ENCODE assay signal across 9 cellular contexts in genomic region chr2:232890896-232891601, GRCh38. TPM values are rescaled to one million over a fixed set of nuclear protein-coding genes. Genes with fewer than 3 reads are reported as not detected.
A peak's percentile ranks its signal among the peaks of the same experiment; 100 is the strongest.
DNase-seq lines count a peak whose midpoint lies in the region; ATAC-seq and TF ChIP-seq lines count a peak whose summit lies in the region.
"Had no signal": no experiment of that assay in that cellular context is flagged by ENCODE, and none has a peak within 500 bp of the region (broad histone marks: within the 10 kb centered on the region; RNA-seq: fewer than 3 reads in every experiment).

No MANE protein-coding gene starts in this region.

- ATAC-seq in right lobe of liver: peak; percentile 21 to 75 (median 29)

- H3K36me3 Mint-ChIP-seq in MCF 10A (ENCODE audit: insufficient read depth, unreplicated experiment): peaks cover 5% of the 10 kb centered on the region

- peak overlapping the region; percentile 63 for H3K4me3 Mint-ChIP-seq in MCF 10A (ENCODE audit: unreplicated experiment)

- H3K4me1 ChIP-seq in BLaER1 (peaks cover 13% of the 10 kb centered on the region), right lobe of liver (no peaks in the 10 kb centered on the region)

- no peaks in the 10 kb centered on the region for H4K20me1 ChIP-seq in BLaER1

- no peak overlapping the region for H3K27ac ChIP-seq in BLaER1
- H3K27ac ChIP-seq in right lobe of liver: no peak overlapping the region

- no peak for TF ChIP-seq CTCF in MCF 10A (IDR thresholded peaks at IDR 0.05; ENCODE audit: unreplicated experiment)
- no peak for TF ChIP-seq CTCF in right lobe of liver (IDR thresholded peaks at IDR 0.05)

- H3K27me3 Mint-ChIP-seq in MCF 10A (ENCODE audit: insufficient read depth, unreplicated experiment): no peaks in the 10 kb centered on the region

- peak overlapping the region; percentile 67 for H3K4me2 ChIP-seq in BLaER1

- TF ChIP-seq POLR2A in right lobe of liver (IDR thresholded peaks at IDR 0.05): no peak

- H3K9me3 ChIP-seq in BLaER1 (no peaks in the 10 kb centered on the region), right lobe of liver (no peaks in the 10 kb centered on the region)

- intact Hi-C loops in MCF 10A (cut with micrococcal nuclease) (no loop called here), right lobe of liver (cut with DNase I) (no loop called here)

- CTCF ChIA-PET in MCF 10A (lab: Yijun Ruan, JAX): interaction anchor here (0.5 to 0.6 kb wide), 2 partner anchors 159 to 275 kb away, joined by 3 read pairs; no protein-coding TSS in a partner anchor

- H3K27me3 ChIP-seq in BLaER1 (no peaks in the 10 kb centered on the region), right lobe of liver (no peaks in the 10 kb centered on the region)

- no peak overlapping the region for H3K4me3 ChIP-seq in BLaER1
- H3K4me3 ChIP-seq in right lobe of liver: no peak overlapping the region

- H3K9me3 Mint-ChIP-seq in MCF 10A (ENCODE audit: unreplicated experiment): no peaks in the 10 kb centered on the region

- no peaks in the 10 kb centered on the region for H3K36me3 ChIP-seq in BLaER1
- H3K36me3 ChIP-seq in right lobe of liver: peaks cover 0 to 15% (median 1%) of the 10 kb centered on the region in 4 donors

- H3K4me1 Mint-ChIP-seq in MCF 10A (ENCODE audit: insufficient read depth, unreplicated experiment): peaks cover 20% of the 10 kb centered on the region

- BruUV-seq in MCF 10A (replicated peaks; lab: Mats Ljungman, UMichigan): no TSS peak

- peak; percentile 55 to 78 (median 58) for DNase-seq in NCI-H1417 (lab: John Stamatoyannopoulos, UW)
- DNase-seq in MCF 10A (ENCODE audit: unreplicated experiment): peak; percentile 80
- DNase-seq in right lobe of liver: peak in 2 of 3 donors; percentile 23 to 68
- DNase-seq in activated effector memory CD4-positive, alpha-beta T cell treated with Interleukin-2 at 50 U/mL for 16 hours: no peak
- DNase-seq in T-helper 9 cell: no peak
- DNase-seq in retina: no peak
- DNase-seq in activated CD4-positive, CD25-positive, alpha-beta regulatory T cell treated with anti-CD3 and anti-CD28 coated beads, Interleukin-2, amount 50 U/mL, for 72 hours: no peak
- DNase-seq: activated CD4-positive, alpha-beta T cell treated with anti-CD3 and anti-CD28 coated beads, Interleukin-2, amount 50 U/mL, for 48 hours had no signal

- WGBS in right lobe of liver (ENCODE audit: insufficient coverage, low coverage, low lambda C conversion rate, missing lambda C conversion rate): 74% methylated on average over 18 of the region's 23 CpGs

- POLR2A ChIA-PET in MCF 10A (lab: Yijun Ruan, JAX): no interaction called here

- no peak overlapping the region for H3K27ac Mint-ChIP-seq in MCF 10A (ENCODE audit: low read depth, unreplicated experiment)

- no peak overlapping the region for H3K9ac ChIP-seq in BLaER1

RNA-seq across cellular contexts. Expression of gene SNORC, which starts 21.0 kb away (rescaled TPM):
- total RNA-seq in MCF 10A (2022) (7.8 and 8.2 TPM in 2 replicates), right lobe of liver (10 to 100 TPM in 3 of 6 experiments, 1 to 10 TPM in 3; 2.0 to 14.5 (median 9.1) TPM)

Comparison
In these comparisons a context has a peak if more than half of its experiments do, and no peak if none do; other contexts are left out.
1. DNase-seq: peak in NCI-H1417 (3 of 3), MCF 10A (single experiment) and right lobe of liver (2 of 3); none in activated effector memory CD4-positive, alpha-beta T cell treated with Interleukin-2 at 50 U/mL for 16 hours (single experiment), T-helper 9 cell (single experiment), retina (single experiment) and activated CD4-positive, CD25-positive, alpha-beta regulatory T cell treated with anti-CD3 and anti-CD28 coated beads, Interleukin-2, amount 50 U/mL, for 72 hours (single experiment).